8 cellular contexts compared by ENCODE assay signal in the genomic region with DNA sequence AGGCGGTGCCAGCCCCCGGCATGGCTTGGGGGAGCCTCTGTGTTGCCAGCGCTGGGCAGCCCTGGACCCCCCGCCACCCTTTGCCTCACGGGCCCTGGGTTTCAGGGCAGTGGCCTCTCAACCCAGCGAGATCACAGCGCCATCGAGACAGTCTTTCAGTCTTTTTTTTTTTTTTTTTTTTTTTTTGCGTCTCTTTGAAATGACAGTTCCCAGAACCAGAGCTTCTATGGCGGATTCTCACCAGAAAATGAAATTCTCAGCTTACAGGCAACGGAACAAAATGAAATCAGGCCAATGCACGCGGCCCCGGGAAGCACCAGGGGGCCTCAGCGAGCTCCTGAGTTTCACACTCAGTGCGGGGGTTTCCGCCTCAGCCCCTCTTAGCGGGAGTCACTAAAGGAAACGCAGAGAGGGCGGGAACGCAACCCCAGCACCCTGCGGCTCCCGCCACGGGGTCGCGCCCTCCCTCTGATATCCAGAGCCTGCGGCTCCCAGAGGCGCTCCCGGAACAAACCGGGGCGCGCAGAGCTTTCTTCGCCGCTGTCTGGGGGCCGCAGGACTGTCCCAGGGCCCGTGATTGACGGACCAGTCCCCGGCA. TPM values are rescaled to one million over a fixed set of nuclear protein-coding genes. Genes with fewer than 3 reads are reported as not detected.
DNase-seq lines count a peak whose midpoint lies in the region; ATAC-seq and TF ChIP-seq lines count a peak whose summit lies in the region.

No MANE protein-coding gene starts in this region.

- peaks cover 11% of the 10 kb centered on the region for H3K4me1 Mint-ChIP-seq in activated CD4-positive, alpha-beta T cell treated with anti-CD3 and anti-CD28 coated beads, Interleukin-2, amount 10 ng/mL, durations not matched to agents 24 days and 14 days

- peaks cover 32% of the 10 kb centered on the region for H3K27me3 ChIP-seq in colonic mucosa

- H3K9me3 Mint-ChIP-seq in activated CD4-positive, alpha-beta T cell treated with anti-CD3 and anti-CD28 coated beads, Interleukin-2, amount 10 ng/mL, durations not matched to agents 24 days and 14 days = no peaks in the 10 kb centered on the region

- no peaks in the 10 kb centered on the region for H3K36me3 Mint-ChIP-seq in activated CD4-positive, alpha-beta T cell treated with anti-CD3 and anti-CD28 coated beads, Interleukin-2, amount 10 ng/mL, durations not matched to agents 24 days and 14 days (ENCODE audit: low read depth)

- peak; percentile 64 for TF ChIP-seq CTCF in colonic mucosa (IDR thresholded peaks at IDR 0.05)

- H3K36me3 ChIP-seq in colonic mucosa = no peaks in the 10 kb centered on the region

- no peak overlapping the region for H3K27ac Mint-ChIP-seq in activated CD4-positive, alpha-beta T cell treated with anti-CD3 and anti-CD28 coated beads, Interleukin-2, amount 10 ng/mL, durations not matched to agents 24 days and 14 days

- H3K4me3 ChIP-seq in colonic mucosa = peak overlapping the region; percentile 20

- peak; percentile 38 to 59 (median 50) for DNase-seq in activated CD4-positive, CD25-positive, alpha-beta regulatory T cell (lab: John Stamatoyannopoulos, UW)
- no peak for DNase-seq in activated CD4-positive, CD25-positive, alpha-beta regulatory T cell treated with anti-CD3 and anti-CD28 coated beads, Interleukin-2, amount 50 U/mL, for 72 hours
- DNase-seq in NCI-H2081 treated with DMSO at 0.1 percent for 48 hours (lab: John Stamatoyannopoulos, UW) (peak; percentile 6), colonic mucosa (peak; percentile 62), left lobe of liver (ENCODE audit: low spot score) (peak; percentile 57)
- peak; percentile 92 for DNase-seq in activated CD4-positive, alpha-beta T cell treated with anti-CD3 and anti-CD28 coated beads, Interleukin-2, amount 10 ng/mL, durations not matched to agents 24 days and 14 days
- peak; percentile 81 to 83 for DNase-seq in stimulated activated CD4-positive, alpha-beta T cell treated with anti-CD3 and anti-CD28 coated beads, Interleukin-2, amount 100 ng/mL, for 24 hours

- no peaks in the 10 kb centered on the region for H3K9me3 ChIP-seq in colonic mucosa

- intact Hi-C loops in activated CD4-positive, alpha-beta T cell treated with anti-CD3 and anti-CD28 coated beads, Interleukin-2, amount 10 ng/mL, durations not matched to agents 24 days and 14 days (cut with micrococcal nuclease) = loop anchor here (5.0 kb wide), 2 partner anchors 169 to 254 kb away; a partner anchor contains a TSS
- intact Hi-C loops in colonic mucosa (cut with DNase I) = no loop called here

- peak overlapping the region; percentile 80 for H3K4me3 Mint-ChIP-seq in activated CD4-positive, alpha-beta T cell treated with anti-CD3 and anti-CD28 coated beads, Interleukin-2, amount 10 ng/mL, durations not matched to agents 24 days and 14 days

- H3K27ac ChIP-seq in colonic mucosa = peak overlapping the region; percentile 89

- peaks cover 27% of the 10 kb centered on the region for H3K27me3 Mint-ChIP-seq in activated CD4-positive, alpha-beta T cell treated with anti-CD3 and anti-CD28 coated beads, Interleukin-2, amount 10 ng/mL, durations not matched to agents 24 days and 14 days

- H3K9ac ChIP-seq in colonic mucosa (ENCODE audit: low read depth in 2 of 2, low read length in 2 of 2) = peak overlapping the region; percentile 51 to 76

- ATAC-seq in left lobe of liver = peak; percentile 65
- no peak for ATAC-seq in GM18858 (IDR thresholded peaks at IDR 0.05; ENCODE audit: unreplicated experiment)

- peaks cover 21% of the 10 kb centered on the region for H3K4me1 ChIP-seq in colonic mucosa

RNA-seq across cellular contexts. Expression of a gene that starts 8.0 kb away (rescaled TPM):
- 0.40 and 0.47 TPM in 2 replicates for total RNA-seq in activated CD4-positive, alpha-beta T cell treated with anti-CD3 and anti-CD28 coated beads, Interleukin-2, amount 10 ng/mL, durations not matched to agents 24 days and 14 days
- 100 to 1,000 TPM in 1 of 2 donors, 10 to 100 TPM in 1; 39.8 to 131 TPM for total RNA-seq in colonic mucosa
- 48.0 TPM for total RNA-seq in left lobe of liver

Comparison
In these comparisons a context has a peak if more than half of its experiments do, and no peak if none do; other contexts are left out.
1. RNA of a gene that starts 8.0 kb away (total RNA-seq): 39.8 to 131 TPM in colonic mucosa and 48.0 TPM in left lobe of liver (single experiment); 0.40 to 0.47 TPM in activated CD4-positive, alpha-beta T cell treated with anti-CD3 and anti-CD28 coated beads, Interleukin-2, amount 10 ng/mL, durations not matched to agents 24 days and 14 days; every median in the first group is over 10 times any median in the second.